Comparison of ENCODE assay signal across 1 cellular context in the genomic region with DNA sequence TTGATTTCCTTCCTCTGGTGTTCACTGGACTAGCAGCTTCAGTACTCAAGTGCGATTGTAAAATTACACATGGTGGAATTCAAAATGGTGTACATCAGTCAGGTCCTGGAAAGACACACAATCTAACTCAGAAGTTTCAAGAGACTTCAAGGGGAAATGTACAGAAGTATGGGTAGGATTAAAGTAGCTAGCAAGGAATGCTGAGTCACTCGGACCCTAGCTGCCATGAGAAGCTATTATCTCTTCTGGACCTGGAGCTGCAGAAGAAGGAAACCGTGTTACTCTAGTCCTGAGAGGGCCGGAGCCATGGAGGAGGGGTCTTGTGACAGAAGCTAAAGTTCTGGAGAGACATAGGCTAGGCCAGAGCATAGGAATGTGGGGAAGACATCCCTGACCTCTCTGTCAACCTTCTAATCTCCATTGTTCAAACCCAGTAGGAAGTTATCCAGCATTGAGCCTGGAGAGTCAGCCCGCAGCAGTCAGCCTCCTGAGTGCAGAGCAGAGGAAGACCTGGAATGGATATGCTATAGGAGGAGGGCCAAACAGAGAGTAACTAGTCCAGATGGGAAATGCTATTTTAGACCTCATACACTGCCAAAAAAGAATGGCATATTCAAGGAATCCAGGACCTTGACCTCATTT.
TF ChIP-seq lines count a peak whose summit lies in the region.

No MANE protein-coding gene starts in this region.

TF ChIP-seq in GM23338, 12 proteins besides CTCF, POLR2A, EP300 and RAD21 (continued from another document):
- TF ChIP-seq, protein P1, sequence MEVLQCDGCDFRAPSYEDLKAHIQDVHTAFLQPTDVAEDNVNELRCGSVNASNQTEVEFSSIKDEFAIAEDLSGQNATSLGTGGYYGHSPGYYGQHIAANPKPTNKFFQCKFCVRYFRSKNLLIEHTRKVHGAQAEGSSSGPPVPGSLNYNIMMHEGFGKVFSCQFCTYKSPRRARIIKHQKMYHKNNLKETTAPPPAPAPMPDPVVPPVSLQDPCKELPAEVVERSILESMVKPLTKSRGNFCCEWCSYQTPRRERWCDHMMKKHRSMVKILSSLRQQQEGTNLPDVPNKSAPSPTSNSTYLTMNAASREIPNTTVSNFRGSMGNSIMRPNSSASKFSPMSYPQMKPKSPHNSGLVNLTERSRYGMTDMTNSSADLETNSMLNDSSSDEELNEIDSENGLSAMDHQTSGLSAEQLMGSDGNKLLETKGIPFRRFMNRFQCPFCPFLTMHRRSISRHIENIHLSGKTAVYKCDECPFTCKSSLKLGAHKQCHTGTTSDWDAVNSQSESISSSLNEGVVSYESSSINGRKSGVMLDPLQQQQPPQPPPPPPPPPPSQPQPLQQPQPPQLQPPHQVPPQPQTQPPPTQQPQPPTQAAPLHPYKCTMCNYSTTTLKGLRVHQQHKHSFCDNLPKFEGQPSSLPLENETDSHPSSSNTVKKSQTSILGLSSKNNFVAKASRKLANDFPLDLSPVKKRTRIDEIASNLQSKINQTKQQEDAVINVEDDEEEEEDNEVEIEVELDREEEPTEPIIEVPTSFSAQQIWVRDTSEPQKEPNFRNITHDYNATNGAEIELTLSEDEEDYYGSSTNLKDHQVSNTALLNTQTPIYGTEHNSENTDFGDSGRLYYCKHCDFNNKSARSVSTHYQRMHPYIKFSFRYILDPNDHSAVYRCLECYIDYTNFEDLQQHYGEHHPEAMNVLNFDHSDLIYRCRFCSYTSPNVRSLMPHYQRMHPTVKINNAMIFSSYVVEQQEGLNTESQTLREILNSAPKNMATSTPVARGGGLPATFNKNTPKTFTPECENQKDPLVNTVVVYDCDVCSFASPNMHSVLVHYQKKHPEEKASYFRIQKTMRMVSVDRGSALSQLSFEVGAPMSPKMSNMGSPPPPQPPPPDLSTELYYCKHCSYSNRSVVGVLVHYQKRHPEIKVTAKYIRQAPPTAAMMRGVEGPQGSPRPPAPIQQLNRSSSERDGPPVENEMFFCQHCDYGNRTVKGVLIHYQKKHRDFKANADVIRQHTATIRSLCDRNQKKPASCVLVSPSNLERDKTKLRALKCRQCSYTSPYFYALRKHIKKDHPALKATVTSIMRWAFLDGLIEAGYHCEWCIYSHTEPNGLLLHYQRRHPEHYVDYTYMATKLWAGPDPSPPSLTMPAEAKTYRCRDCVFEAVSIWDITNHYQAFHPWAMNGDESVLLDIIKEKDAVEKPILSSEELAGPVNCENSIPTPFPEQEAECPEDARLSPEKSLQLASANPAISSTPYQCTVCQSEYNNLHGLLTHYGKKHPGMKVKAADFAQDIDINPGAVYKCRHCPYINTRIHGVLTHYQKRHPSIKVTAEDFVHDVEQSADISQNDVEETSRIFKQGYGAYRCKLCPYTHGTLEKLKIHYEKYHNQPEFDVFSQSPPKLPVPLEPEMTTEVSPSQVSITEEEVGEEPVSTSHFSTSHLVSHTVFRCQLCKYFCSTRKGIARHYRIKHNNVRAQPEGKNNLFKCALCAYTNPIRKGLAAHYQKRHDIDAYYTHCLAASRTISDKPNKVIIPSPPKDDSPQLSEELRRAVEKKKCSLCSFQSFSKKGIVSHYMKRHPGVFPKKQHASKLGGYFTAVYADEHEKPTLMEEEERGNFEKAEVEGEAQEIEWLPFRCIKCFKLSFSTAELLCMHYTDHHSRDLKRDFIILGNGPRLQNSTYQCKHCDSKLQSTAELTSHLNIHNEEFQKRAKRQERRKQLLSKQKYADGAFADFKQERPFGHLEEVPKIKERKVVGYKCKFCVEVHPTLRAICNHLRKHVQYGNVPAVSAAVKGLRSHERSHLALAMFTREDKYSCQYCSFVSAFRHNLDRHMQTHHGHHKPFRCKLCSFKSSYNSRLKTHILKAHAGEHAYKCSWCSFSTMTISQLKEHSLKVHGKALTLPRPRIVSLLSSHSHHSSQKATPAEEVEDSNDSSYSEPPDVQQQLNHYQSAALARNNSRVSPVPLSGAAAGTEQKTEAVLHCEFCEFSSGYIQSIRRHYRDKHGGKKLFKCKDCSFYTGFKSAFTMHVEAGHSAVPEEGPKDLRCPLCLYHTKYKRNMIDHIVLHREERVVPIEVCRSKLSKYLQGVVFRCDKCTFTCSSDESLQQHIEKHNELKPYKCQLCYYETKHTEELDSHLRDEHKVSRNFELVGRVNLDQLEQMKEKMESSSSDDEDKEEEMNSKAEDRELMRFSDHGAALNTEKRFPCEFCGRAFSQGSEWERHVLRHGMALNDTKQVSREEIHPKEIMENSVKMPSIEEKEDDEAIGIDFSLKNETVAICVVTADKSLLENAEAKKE (CRISPR knock-in tag; IDR thresholded peaks at IDR 0.05), result peak; percentile 90
